Comparison of ENCODE assay signal across 1 cellular context in the genomic region with DNA sequence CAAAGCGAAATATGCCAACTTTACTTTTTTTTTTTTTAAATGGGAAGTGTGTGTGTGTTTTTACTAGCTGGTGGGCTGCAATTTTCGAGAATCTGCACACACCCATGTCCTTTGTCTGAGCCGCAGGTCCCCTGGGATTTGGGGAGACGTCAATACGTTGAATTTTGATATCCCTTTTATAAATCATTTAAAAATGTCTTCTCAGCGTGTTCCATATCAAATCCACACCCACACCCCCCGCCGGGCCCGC.
TF ChIP-seq lines count a peak whose summit lies in the region.

No MANE protein-coding gene starts in this region.

TF ChIP-seq in HEK293, 187 proteins besides CTCF, POLR2A, EP300 and RAD21 (continued from another document and continues in another):
- TF ChIP-seq PRDM1 (tag by site-specific recombination; IDR thresholded peaks at IDR 0.05): peak; percentile 46; the same call in 1 of the 2 replicates
- TF ChIP-seq ZNF776 (tag by site-specific recombination; IDR thresholded peaks at IDR 0.05; ENCODE audit: borderline replicate concordance): no peak
- TF ChIP-seq ZNF174 (tag by site-specific recombination; IDR thresholded peaks at IDR 0.05): no peak
- peak; percentile 85 for TF ChIP-seq KLF10 (tag by site-specific recombination; IDR thresholded peaks at IDR 0.05)
- no peak for TF ChIP-seq ZNF2 (tag by site-specific recombination; IDR thresholded peaks at IDR 0.05)
- TF ChIP-seq ZFP37 (tag by site-specific recombination; IDR thresholded peaks at IDR 0.05): peak; percentile 16; the same call in 1 of the 2 replicates
- TF ChIP-seq ZNF791 (tag by site-specific recombination; IDR thresholded peaks at IDR 0.05): no peak
- no peak for TF ChIP-seq ZNF266 (tag by site-specific recombination; IDR thresholded peaks at IDR 0.05; ENCODE audit: low read depth)
- peak; percentile 15; the same call in 1 of the 2 replicates for TF ChIP-seq BCL11A (tag by site-specific recombination; IDR thresholded peaks at IDR 0.05; ENCODE audit: low read depth)
- TF ChIP-seq YY2 (tag by site-specific recombination; IDR thresholded peaks at IDR 0.05): no peak; the same call in 1 of the 2 replicates
- TF ChIP-seq ZSCAN23 (tag by site-specific recombination; IDR thresholded peaks at IDR 0.05): no peak
- TF ChIP-seq ZNF404 (tag by site-specific recombination; IDR thresholded peaks at IDR 0.05): 0 out of 2 replicates have a peak, but pooled peaks have one; percentile 30
- TF ChIP-seq OVOL3 (tag by site-specific recombination; IDR thresholded peaks at IDR 0.05): 0 out of 2 replicates have a peak, but pooled peaks have one; percentile 19
- TF ChIP-seq ZNF624 (tag by site-specific recombination; IDR thresholded peaks at IDR 0.05): 0 out of 2 replicates have a peak, but pooled peaks have one; percentile 24
- 0 out of 2 replicates have a peak, but pooled peaks have one; percentile 22 for TF ChIP-seq ZNF239 (tag by site-specific recombination; IDR thresholded peaks at IDR 0.05)
- TF ChIP-seq GLIS1 (tag by site-specific recombination; IDR thresholded peaks at IDR 0.05): 0 out of 2 replicates have a peak, but pooled peaks have one; percentile 31
- TF ChIP-seq, protein P1, sequence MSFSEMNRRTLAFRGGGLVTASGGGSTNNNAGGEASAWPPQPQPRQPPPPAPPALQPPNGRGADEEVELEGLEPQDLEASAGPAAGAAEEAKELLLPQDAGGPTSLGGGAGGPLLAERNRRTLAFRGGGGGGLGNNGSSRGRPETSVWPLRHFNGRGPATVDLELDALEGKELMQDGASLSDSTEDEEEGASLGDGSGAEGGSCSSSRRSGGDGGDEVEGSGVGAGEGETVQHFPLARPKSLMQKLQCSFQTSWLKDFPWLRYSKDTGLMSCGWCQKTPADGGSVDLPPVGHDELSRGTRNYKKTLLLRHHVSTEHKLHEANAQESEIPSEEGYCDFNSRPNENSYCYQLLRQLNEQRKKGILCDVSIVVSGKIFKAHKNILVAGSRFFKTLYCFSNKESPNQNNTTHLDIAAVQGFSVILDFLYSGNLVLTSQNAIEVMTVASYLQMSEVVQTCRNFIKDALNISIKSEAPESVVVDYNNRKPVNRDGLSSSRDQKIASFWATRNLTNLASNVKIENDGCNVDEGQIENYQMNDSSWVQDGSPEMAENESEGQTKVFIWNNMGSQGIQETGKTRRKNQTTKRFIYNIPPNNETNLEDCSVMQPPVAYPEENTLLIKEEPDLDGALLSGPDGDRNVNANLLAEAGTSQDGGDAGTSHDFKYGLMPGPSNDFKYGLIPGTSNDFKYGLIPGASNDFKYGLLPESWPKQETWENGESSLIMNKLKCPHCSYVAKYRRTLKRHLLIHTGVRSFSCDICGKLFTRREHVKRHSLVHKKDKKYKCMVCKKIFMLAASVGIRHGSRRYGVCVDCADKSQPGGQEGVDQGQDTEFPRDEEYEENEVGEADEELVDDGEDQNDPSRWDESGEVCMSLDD (tag by site-specific recombination; IDR thresholded peaks at IDR 0.05): no peak
- TF ChIP-seq, protein P2, sequence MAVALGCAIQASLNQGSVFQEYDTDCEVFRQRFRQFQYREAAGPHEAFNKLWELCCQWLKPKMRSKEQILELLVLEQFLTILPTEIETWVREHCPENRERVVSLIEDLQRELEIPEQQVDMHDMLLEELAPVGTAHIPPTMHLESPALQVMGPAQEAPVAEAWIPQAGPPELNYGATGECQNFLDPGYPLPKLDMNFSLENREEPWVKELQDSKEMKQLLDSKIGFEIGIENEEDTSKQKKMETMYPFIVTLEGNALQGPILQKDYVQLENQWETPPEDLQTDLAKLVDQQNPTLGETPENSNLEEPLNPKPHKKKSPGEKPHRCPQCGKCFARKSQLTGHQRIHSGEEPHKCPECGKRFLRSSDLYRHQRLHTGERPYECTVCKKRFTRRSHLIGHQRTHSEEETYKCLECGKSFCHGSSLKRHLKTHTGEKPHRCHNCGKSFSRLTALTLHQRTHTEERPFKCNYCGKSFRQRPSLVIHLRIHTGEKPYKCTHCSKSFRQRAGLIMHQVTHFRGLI (tag by site-specific recombination; IDR thresholded peaks at IDR 0.05): no peak
- 0 out of 2 replicates have a peak, but pooled peaks have one; percentile 10 for TF ChIP-seq ZNF394 (tag by site-specific recombination; IDR thresholded peaks at IDR 0.05; ENCODE audit: borderline replicate concordance)
- TF ChIP-seq ZNF785 (tag by site-specific recombination; IDR thresholded peaks at IDR 0.05): no peak
- TF ChIP-seq ZBTB17 (tag by site-specific recombination; IDR thresholded peaks at IDR 0.05): no peak
- no peak for TF ChIP-seq ZNF292 (tag by site-specific recombination; IDR thresholded peaks at IDR 0.05; ENCODE audit: borderline replicate concordance, low read depth)
- no peak for TF ChIP-seq ZNF184 (tag by site-specific recombination; IDR thresholded peaks at IDR 0.05)
- TF ChIP-seq ZNF423 (tag by site-specific recombination; IDR thresholded peaks at IDR 0.05): peak; percentile 68
- no peak for TF ChIP-seq SP3 (tag by site-specific recombination; IDR thresholded peaks at IDR 0.05)
- TF ChIP-seq ZNF302 (tag by site-specific recombination; IDR thresholded peaks at IDR 0.05; ENCODE audit: low read depth): no peak
- 0 out of 2 replicates have a peak, but pooled peaks have one; percentile 54 for TF ChIP-seq YY1 (tag by site-specific recombination; IDR thresholded peaks at IDR 0.05)
- no peak for TF ChIP-seq ZNF138 (tag by site-specific recombination; IDR thresholded peaks at IDR 0.05; ENCODE audit: borderline replicate concordance)
- no peak for TF ChIP-seq MYNN (tag by site-specific recombination; IDR thresholded peaks at IDR 0.05; ENCODE audit: borderline replicate concordance)
- no peak for TF ChIP-seq HOXD13 (CRISPR knock-in tag; IDR thresholded peaks at IDR 0.05; ENCODE audit: borderline replicate concordance)
- TF ChIP-seq, protein P3, sequence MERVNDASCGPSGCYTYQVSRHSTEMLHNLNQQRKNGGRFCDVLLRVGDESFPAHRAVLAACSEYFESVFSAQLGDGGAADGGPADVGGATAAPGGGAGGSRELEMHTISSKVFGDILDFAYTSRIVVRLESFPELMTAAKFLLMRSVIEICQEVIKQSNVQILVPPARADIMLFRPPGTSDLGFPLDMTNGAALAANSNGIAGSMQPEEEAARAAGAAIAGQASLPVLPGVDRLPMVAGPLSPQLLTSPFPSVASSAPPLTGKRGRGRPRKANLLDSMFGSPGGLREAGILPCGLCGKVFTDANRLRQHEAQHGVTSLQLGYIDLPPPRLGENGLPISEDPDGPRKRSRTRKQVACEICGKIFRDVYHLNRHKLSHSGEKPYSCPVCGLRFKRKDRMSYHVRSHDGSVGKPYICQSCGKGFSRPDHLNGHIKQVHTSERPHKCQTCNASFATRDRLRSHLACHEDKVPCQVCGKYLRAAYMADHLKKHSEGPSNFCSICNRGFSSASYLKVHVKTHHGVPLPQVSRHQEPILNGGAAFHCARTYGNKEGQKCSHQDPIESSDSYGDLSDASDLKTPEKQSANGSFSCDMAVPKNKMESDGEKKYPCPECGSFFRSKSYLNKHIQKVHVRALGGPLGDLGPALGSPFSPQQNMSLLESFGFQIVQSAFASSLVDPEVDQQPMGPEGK (tag by site-specific recombination; IDR thresholded peaks at IDR 0.05): no peak
- no peak for TF ChIP-seq ZFP69B (tag by site-specific recombination; IDR thresholded peaks at IDR 0.05)
- no peak for TF ChIP-seq WT1 (tag by site-specific recombination; IDR thresholded peaks at IDR 0.05)
- no peak for TF ChIP-seq ZFHX2 (tag by site-specific recombination; conservative IDR thresholded peaks at IDR 0.05)
- no peak for TF ChIP-seq ZNF37A (tag by site-specific recombination; IDR thresholded peaks at IDR 0.05)
- no peak for TF ChIP-seq ZNF600 (tag by site-specific recombination; IDR thresholded peaks at IDR 0.05)
- TF ChIP-seq ZNF660 (tag by site-specific recombination; IDR thresholded peaks at IDR 0.05): peak; percentile 10; the same call in 1 of the 2 replicates
- TF ChIP-seq ZNF211 (tag by site-specific recombination; IDR thresholded peaks at IDR 0.05; ENCODE audit: low read depth): no peak
- TF ChIP-seq, protein P4, sequence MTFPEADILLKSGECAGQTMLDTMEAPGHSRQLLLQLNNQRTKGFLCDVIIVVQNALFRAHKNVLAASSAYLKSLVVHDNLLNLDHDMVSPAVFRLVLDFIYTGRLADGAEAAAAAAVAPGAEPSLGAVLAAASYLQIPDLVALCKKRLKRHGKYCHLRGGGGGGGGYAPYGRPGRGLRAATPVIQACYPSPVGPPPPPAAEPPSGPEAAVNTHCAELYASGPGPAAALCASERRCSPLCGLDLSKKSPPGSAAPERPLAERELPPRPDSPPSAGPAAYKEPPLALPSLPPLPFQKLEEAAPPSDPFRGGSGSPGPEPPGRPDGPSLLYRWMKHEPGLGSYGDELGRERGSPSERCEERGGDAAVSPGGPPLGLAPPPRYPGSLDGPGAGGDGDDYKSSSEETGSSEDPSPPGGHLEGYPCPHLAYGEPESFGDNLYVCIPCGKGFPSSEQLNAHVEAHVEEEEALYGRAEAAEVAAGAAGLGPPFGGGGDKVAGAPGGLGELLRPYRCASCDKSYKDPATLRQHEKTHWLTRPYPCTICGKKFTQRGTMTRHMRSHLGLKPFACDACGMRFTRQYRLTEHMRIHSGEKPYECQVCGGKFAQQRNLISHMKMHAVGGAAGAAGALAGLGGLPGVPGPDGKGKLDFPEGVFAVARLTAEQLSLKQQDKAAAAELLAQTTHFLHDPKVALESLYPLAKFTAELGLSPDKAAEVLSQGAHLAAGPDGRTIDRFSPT (tag by site-specific recombination; IDR thresholded peaks at IDR 0.05): no peak
- 0 out of 2 replicates have a peak, but pooled peaks have one; percentile 56 for TF ChIP-seq ZIC2 (tag by site-specific recombination; IDR thresholded peaks at IDR 0.05)
- TF ChIP-seq ZNF10 (tag by site-specific recombination; IDR thresholded peaks at IDR 0.05): no peak; the same call in 1 of the 2 replicates
- TF ChIP-seq, protein P5, sequence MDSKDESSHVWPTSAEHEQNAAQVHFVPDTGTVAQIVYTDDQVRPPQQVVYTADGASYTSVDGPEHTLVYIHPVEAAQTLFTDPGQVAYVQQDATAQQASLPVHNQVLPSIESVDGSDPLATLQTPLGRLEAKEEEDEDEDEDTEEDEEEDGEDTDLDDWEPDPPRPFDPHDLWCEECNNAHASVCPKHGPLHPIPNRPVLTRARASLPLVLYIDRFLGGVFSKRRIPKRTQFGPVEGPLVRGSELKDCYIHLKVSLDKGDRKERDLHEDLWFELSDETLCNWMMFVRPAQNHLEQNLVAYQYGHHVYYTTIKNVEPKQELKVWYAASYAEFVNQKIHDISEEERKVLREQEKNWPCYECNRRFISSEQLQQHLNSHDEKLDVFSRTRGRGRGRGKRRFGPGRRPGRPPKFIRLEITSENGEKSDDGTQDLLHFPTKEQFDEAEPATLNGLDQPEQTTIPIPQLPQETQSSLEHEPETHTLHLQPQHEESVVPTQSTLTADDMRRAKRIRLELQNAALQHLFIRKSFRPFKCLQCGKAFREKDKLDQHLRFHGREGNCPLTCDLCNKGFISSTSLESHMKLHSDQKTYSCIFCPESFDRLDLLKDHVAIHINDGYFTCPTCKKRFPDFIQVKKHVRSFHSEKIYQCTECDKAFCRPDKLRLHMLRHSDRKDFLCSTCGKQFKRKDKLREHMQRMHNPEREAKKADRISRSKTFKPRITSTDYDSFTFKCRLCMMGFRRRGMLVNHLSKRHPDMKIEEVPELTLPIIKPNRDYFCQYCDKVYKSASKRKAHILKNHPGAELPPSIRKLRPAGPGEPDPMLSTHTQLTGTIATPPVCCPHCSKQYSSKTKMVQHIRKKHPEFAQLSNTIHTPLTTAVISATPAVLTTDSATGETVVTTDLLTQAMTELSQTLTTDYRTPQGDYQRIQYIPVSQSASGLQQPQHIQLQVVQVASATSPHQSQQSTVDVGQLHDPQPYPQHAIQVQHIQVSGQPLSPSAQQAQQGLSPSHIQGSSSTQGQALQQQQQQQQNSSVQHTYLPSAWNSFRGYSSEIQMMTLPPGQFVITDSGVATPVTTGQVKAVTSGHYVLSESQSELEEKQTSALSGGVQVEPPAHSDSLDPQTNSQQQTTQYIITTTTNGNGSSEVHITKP (tag by site-specific recombination; IDR thresholded peaks at IDR 0.05): no peak
- TF ChIP-seq ZBTB48 (tag by site-specific recombination; IDR thresholded peaks at IDR 0.05): no peak
- TF ChIP-seq ZNF561 (tag by site-specific recombination; IDR thresholded peaks at IDR 0.05; ENCODE audit: borderline replicate concordance): peak; percentile 94
- TF ChIP-seq KLF9 (tag by site-specific recombination; IDR thresholded peaks at IDR 0.05; ENCODE audit: low read depth): no peak
- TF ChIP-seq, protein P6, sequence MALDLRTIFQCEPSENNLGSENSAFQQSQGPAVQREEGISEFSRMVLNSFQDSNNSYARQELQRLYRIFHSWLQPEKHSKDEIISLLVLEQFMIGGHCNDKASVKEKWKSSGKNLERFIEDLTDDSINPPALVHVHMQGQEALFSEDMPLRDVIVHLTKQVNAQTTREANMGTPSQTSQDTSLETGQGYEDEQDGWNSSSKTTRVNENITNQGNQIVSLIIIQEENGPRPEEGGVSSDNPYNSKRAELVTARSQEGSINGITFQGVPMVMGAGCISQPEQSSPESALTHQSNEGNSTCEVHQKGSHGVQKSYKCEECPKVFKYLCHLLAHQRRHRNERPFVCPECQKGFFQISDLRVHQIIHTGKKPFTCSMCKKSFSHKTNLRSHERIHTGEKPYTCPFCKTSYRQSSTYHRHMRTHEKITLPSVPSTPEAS (tag by site-specific recombination; IDR thresholded peaks at IDR 0.05): 0 out of 2 replicates have a peak, but pooled peaks have one; percentile 9
- 0 out of 2 replicates have a peak, but pooled peaks have one; percentile 53 for TF ChIP-seq ZNF664 (tag by site-specific recombination; IDR thresholded peaks at IDR 0.05)
- TF ChIP-seq, protein P7, sequence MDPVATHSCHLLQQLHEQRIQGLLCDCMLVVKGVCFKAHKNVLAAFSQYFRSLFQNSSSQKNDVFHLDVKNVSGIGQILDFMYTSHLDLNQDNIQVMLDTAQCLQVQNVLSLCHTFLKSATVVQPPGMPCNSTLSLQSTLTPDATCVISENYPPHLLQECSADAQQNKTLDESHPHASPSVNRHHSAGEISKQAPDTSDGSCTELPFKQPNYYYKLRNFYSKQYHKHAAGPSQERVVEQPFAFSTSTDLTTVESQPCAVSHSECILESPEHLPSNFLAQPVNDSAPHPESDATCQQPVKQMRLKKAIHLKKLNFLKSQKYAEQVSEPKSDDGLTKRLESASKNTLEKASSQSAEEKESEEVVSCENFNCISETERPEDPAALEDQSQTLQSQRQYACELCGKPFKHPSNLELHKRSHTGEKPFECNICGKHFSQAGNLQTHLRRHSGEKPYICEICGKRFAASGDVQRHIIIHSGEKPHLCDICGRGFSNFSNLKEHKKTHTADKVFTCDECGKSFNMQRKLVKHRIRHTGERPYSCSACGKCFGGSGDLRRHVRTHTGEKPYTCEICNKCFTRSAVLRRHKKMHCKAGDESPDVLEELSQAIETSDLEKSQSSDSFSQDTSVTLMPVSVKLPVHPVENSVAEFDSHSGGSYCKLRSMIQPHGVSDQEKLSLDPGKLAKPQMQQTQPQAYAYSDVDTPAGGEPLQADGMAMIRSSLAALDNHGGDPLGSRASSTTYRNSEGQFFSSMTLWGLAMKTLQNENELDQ (tag by site-specific recombination; IDR thresholded peaks at IDR 0.05; ENCODE audit: low read depth): no peak
- no peak for TF ChIP-seq GLI2 (tag by site-specific recombination; IDR thresholded peaks at IDR 0.05; ENCODE audit: borderline replicate concordance, low read depth)
